8 cellular contexts compared by ENCODE assay signal in genomic region chr4:109816082-109816442, GRCh38. TPM values are rescaled to one million over a fixed set of nuclear protein-coding genes. Genes with fewer than 3 reads are reported as not detected.
A peak's percentile ranks its signal among the peaks of the same experiment; 100 is the strongest.
DNase-seq lines count a peak whose midpoint lies in the region; ATAC-seq, FAIRE-seq and TF ChIP-seq lines count a peak whose summit lies in the region.

No MANE protein-coding gene starts in this region.

- H3K27me3 ChIP-seq in CD4-positive, alpha-beta T cell (ENCODE audit: control insufficient read depth, insufficient read depth, low read length) = no peaks in the 10 kb centered on the region

- H3K27me3 Mint-ChIP-seq in CD4-positive, alpha-beta T cell = no peaks in the 10 kb centered on the region
- no peaks in the 10 kb centered on the region for H3K27me3 Mint-ChIP-seq in activated naive CD8-positive, alpha-beta T cell

- peak overlapping the region; percentile 98 to 99 for H3K4me3 ChIP-seq in kidney (ENCODE audit: low read length in 2 of 2)

- no peaks in the 10 kb centered on the region for H3K9me3 ChIP-seq in CD4-positive, alpha-beta T cell (ENCODE audit: control insufficient read depth, low read length)
- H3K9me3 ChIP-seq in kidney (ENCODE audit: control insufficient read depth in 1 of 2, low read length in 2 of 2) = no peaks in the 10 kb centered on the region

- ATAC-seq in CD4-positive, alpha-beta T cell (ENCODE audit: poor library complexity) = peak; percentile 21
- no peak for ATAC-seq in GM18861 (IDR thresholded peaks at IDR 0.05; ENCODE audit: unreplicated experiment)

- FAIRE-seq in kidney (lab: Jason Lieb, UNC) = no peak

- H3K36me3 Mint-ChIP-seq in CD4-positive, alpha-beta T cell (ENCODE audit: low read depth) = peaks cover 62% of the 10 kb centered on the region
- peaks cover 18% of the 10 kb centered on the region for H3K36me3 Mint-ChIP-seq in activated naive CD8-positive, alpha-beta T cell

- no peak for TF ChIP-seq CTCF in CD4-positive, alpha-beta T cell (IDR thresholded peaks at IDR 0.05)
- no peak for TF ChIP-seq CTCF in kidney (IDR thresholded peaks at IDR 0.05; ENCODE audit: borderline replicate concordance, extremely low read depth, insufficient read depth)

- H3K27ac Mint-ChIP-seq in CD4-positive, alpha-beta T cell = peak overlapping the region; percentile 98
- peak overlapping the region; percentile 99 for H3K27ac Mint-ChIP-seq in activated naive CD8-positive, alpha-beta T cell

- peaks cover 3 to 7% of the 10 kb centered on the region in 2 donors for H3K4me1 ChIP-seq in kidney (ENCODE audit: control insufficient read depth in 1 of 2, insufficient read depth in 1 of 2, low read depth in 1 of 2, low read length in 2 of 2)

- peak overlapping the region; percentile 90 for H3K27ac ChIP-seq in CD4-positive, alpha-beta T cell (ENCODE audit: low read depth, low read length)
- peak overlapping the region in 1 of 2 donors; percentile 80 for H3K27ac ChIP-seq in kidney (ENCODE audit: low read depth in 2 of 2, low read length in 2 of 2)

- CTCF ChIA-PET in CD4-positive, alpha-beta T cell (lab: Charles Lee) = interaction anchor here (1.2 to 2.1 kb wide), 2 partner anchors 112 to 382 kb away, joined by 3 to 9 read pairs; partner anchors contain the start of genes CASP6 and SEC24B

- H3K4me3 Mint-ChIP-seq in CD4-positive, alpha-beta T cell = peak overlapping the region; percentile 96
- H3K4me3 Mint-ChIP-seq in activated naive CD8-positive, alpha-beta T cell = peak overlapping the region; percentile 99

- H3K4me1 Mint-ChIP-seq in CD4-positive, alpha-beta T cell (ENCODE audit: low read depth) = peaks cover 42% of the 10 kb centered on the region
- peaks cover 50% of the 10 kb centered on the region for H3K4me1 Mint-ChIP-seq in activated naive CD8-positive, alpha-beta T cell (ENCODE audit: low read depth)

- intact Hi-C loops in CD4-positive, alpha-beta T cell (cut with DNase I, micrococcal nuclease) = loop anchor here in 1 of 2 experiments (2.0 to 10.0 kb wide), 5 partner anchors 111 to 1191 kb away; partner anchors contain the start of genes CASP6, ELOVL6, OSTC and RPL34
- intact Hi-C loops in kidney (cut with DNase I) = no loop called here

- POLR2A ChIA-PET in CD4-positive, alpha-beta T cell (lab: Charles Lee) = interaction anchor here (1.6 to 1.7 kb wide), 2 partner anchors 256 to 382 kb away, joined by 5 to 11 read pairs; partner anchors contain the start of genes MCUB and SEC24B

- peak; percentile 12 to 44 (median 28) for DNase-seq in CD4-positive, alpha-beta T cell
- DNase-seq in RPMI8226 (peak; percentile 9), kidney (no peak), ecto neural progenitor cell (ENCODE audit: low spot score) (no peak), A172 (ENCODE audit: low spot score) (no peak)
- peak; percentile 46 for DNase-seq in stimulated activated CD4-positive, alpha-beta T cell treated with anti-CD3 and anti-CD28 coated beads, Interleukin-4, amount 100 ng/mL, for 24 hours

- H3K36me3 ChIP-seq in kidney (ENCODE audit: control insufficient read depth in 1 of 2, insufficient read depth in 2 of 2, low read length in 2 of 2) = peaks cover 4 to 5% of the 10 kb centered on the region in 2 donors

- peak overlapping the region; percentile 78 to 86 for H3K9ac ChIP-seq in kidney (ENCODE audit: low read length in 2 of 2)

- H3K9me3 Mint-ChIP-seq in CD4-positive, alpha-beta T cell = no peaks in the 10 kb centered on the region
- H3K9me3 Mint-ChIP-seq in activated naive CD8-positive, alpha-beta T cell (ENCODE audit: low read depth) = no peaks in the 10 kb centered on the region

RNA-seq across cellular contexts. Expression of gene GAR1, which starts 0.5 kb away (rescaled TPM):
- total RNA-seq in CD4-positive, alpha-beta T cell = 1 to 10 TPM; 8.4 to 9.6 TPM
- 14.9 TPM for total RNA-seq in kidney
- polyA plus RNA-seq in kidney (ENCODE audit: insufficient read depth, low read depth, low replicate concordance) = 21.0 TPM
- total RNA-seq in A172 (2014; rRNA removed; shearing (Covaris generic)) = 6.3 and 14.5 TPM in 2 replicates

RNA-seq across cellular contexts. Expression of gene RRH, which starts 11.7 kb away (rescaled TPM):
- not detected for total RNA-seq in CD4-positive, alpha-beta T cell
- total RNA-seq in kidney = 0.44 TPM
- 0.37 TPM for polyA plus RNA-seq in kidney (ENCODE audit: insufficient read depth, low read depth, low replicate concordance)
- 0.52 TPM in 1 of 2 replicates, not detected in the other for total RNA-seq in A172 (2014; rRNA removed; shearing (Covaris generic))

RNA-seq across cellular contexts. Expression of gene CFI, which starts 14.3 kb away (rescaled TPM):
- not detected for total RNA-seq in CD4-positive, alpha-beta T cell
- total RNA-seq in kidney = 248 TPM
- 191 TPM for polyA plus RNA-seq in kidney (ENCODE audit: insufficient read depth, low read depth, low replicate concordance)
- total RNA-seq in A172 (2014; rRNA removed; shearing (Covaris generic)) = 1.1 TPM in 1 of 2 replicates, not detected in the other

RNA-seq across cellular contexts. Expression of gene LRIT3, which starts 31.8 kb away (rescaled TPM):
- total RNA-seq in CD4-positive, alpha-beta T cell = under 1 TPM in 1 of 2 experiments, not detected in 1; 0.14 TPM
- 0.25 TPM for total RNA-seq in kidney
- 0.62 TPM for polyA plus RNA-seq in kidney (ENCODE audit: insufficient read depth, low read depth, low replicate concordance)
- not detected in 2 replicates for total RNA-seq in A172 (2014; rRNA removed; shearing (Covaris generic))

Comparison
In these comparisons a context has a peak if more than half of its experiments do, and no peak if none do; other contexts are left out.
1. DNase-seq: peak in CD4-positive, alpha-beta T cell (10 of 10), RPMI8226 (single experiment) and stimulated activated CD4-positive, alpha-beta T cell treated with anti-CD3 and anti-CD28 coated beads, Interleukin-4, amount 100 ng/mL, for 24 hours (single experiment); none in kidney (single experiment), ecto neural progenitor cell (single experiment) and A172 (single experiment).
2. RNA of gene CFI, which starts 14.3 kb away (total RNA-seq): 248 TPM in kidney (single experiment); not detected in CD4-positive, alpha-beta T cell and 1.1 TPM in A172; every median in the first group is over 100 times any median in the second.